8 cellular contexts compared by ENCODE assay signal in the genomic region with DNA sequence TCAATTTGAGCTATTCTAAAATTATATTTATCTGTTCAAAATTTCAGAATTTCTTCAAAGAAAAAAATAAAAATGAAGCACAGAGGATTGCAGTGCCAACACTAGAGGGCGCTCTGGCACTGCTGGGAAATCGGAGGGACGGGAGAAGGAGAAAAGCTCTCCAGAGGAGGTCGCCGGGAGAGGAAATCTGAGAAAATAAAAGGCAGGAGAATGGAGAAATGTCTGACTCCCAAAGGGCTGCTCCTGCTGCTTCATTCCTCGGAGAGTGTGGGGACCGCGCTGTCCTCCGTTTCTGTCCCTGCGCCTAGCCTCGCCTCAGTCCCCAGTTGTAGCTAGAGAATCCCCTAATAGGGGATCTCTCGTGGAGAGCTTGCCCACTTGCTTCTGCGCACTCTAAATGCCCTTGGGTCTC. TPM values are rescaled to one million over a fixed set of nuclear protein-coding genes. Genes with fewer than 3 reads are reported as not detected.
DNase-seq lines count a peak whose midpoint lies in the region; ATAC-seq and TF ChIP-seq lines count a peak whose summit lies in the region.

No MANE protein-coding gene starts in this region.

- H4K8ac ChIP-seq in H9 (replicated peaks; ENCODE audit: insufficient read length, low read depth, low read length): no peak overlapping the region

- no peaks in the 10 kb centered on the region for H4K20me1 ChIP-seq in H9 (ENCODE audit: control insufficient read depth, insufficient read depth, insufficient read length)

- H3K36me3 ChIP-seq in muscle layer of duodenum (ENCODE audit: control insufficient read depth in 1 of 2, insufficient read depth in 2 of 2, low read length in 2 of 2): no peaks in the 10 kb centered on the region

- H3K27ac ChIP-seq in H9 (ENCODE audit: insufficient read length, low read depth, low read length): no peak overlapping the region
- H3K27ac ChIP-seq in muscle layer of duodenum (ENCODE audit: low read length): peak overlapping the region; percentile 21

- no peak overlapping the region for H2BK20ac ChIP-seq in H9 (ENCODE audit: low read depth, low read length, poor library complexity, severe bottlenecking)

- ATAC-seq in omental fat pad (ENCODE audit: low FRiP score): no peak

- peak overlapping the region; percentile 23 for H3K4me2 ChIP-seq in H9 (ENCODE audit: insufficient read depth, insufficient read length, low read length)

- DNase-seq in AML-193 (lab: John Stamatoyannopoulos, UW) (peak; percentile 33 to 42), H9 (peak; percentile 61), NCI-H748 treated with DMSO at 0.1 percent for 48 hours (lab: John Stamatoyannopoulos, UW) (peak; percentile 72), erythroblast (lab: John Stamatoyannopoulos, UW) (peak; percentile 56 to 81), omental fat pad (ENCODE audit: low spot score) (no peak)
- DNase-seq in activated CD8-positive, alpha-beta memory T cell treated with anti-CD3 and anti-CD28 coated beads, Interleukin-2, amount 50 U/mL, for 4 hours: peak; percentile 48
- DNase-seq in stimulated activated naive CD4-positive, alpha-beta T cell (lab: John Stamatoyannopoulos, UW): peak in 5 of 6 experiments; percentile 1 to 40 (median 24)

- H4K91ac ChIP-seq in H9 (ENCODE audit: insufficient read length, low read depth, low read length): no peak overlapping the region

- H3K27ac Mint-ChIP-seq in H9: peak overlapping the region in 1 of 3 experiments; percentile 68; a peak in 1 of 7 replicates

- no peak overlapping the region for H3K18ac ChIP-seq in H9 (ENCODE audit: insufficient read length, low read depth, low read length)

- no peaks in the 10 kb centered on the region for H3K27me3 ChIP-seq in H9 (ENCODE audit: insufficient read depth, low read length)
- no peaks in the 10 kb centered on the region for H3K27me3 ChIP-seq in muscle layer of duodenum (ENCODE audit: low read depth, low read length)

- TF ChIP-seq POLR2A in erythroblast (IDR thresholded peaks at IDR 0.05; ENCODE audit: low read length): no peak

- no peak overlapping the region for H3K4ac ChIP-seq in H9 (ENCODE audit: low read depth, low read length)

- no peaks in the 10 kb centered on the region for H3K23me2 ChIP-seq in H9 (ENCODE audit: insufficient read length, low read depth, low read length, poor library complexity, severe bottlenecking)

- peaks cover 25 to 26% of the 10 kb centered on the region in 2 experiments for H3K4me1 Mint-ChIP-seq in H9

- no peak overlapping the region for H3K23ac ChIP-seq in H9 (ENCODE audit: insufficient read length, low read depth, low read length)

- H2BK5ac ChIP-seq in H9 (ENCODE audit: insufficient read length, low read length): no peak overlapping the region

- H3K4me3 Mint-ChIP-seq in H9: peak overlapping the region; percentile 60 to 70

- H2AFZ ChIP-seq in H9 (ENCODE audit: low read length): peak overlapping the region; percentile 92

- H3K9me3 Mint-ChIP-seq in H9: no peaks in the 10 kb centered on the region

- no peak overlapping the region for H2BK15ac ChIP-seq in H9 (ENCODE audit: low read depth, low read length)

- H3K4me1 ChIP-seq in H9 (ENCODE audit: insufficient read depth, low read length) (peaks cover 6% of the 10 kb centered on the region; the same call in 1 of the 2 replicates), muscle layer of duodenum (ENCODE audit: control insufficient read depth in 1 of 2, insufficient read depth in 2 of 2, low read length in 2 of 2) (peaks cover 0 to 6% of the 10 kb centered on the region in 2 donors)

- no peak overlapping the region for H3T11ph ChIP-seq in H9 (ENCODE audit: low read length)

- no peak overlapping the region for H2BK12ac ChIP-seq in H9 (ENCODE audit: insufficient read length, low read depth, low read length)

- peaks cover 4% of the 10 kb centered on the region for H3K27me3 Mint-ChIP-seq in H9 (ENCODE audit: low read depth)

- no peaks in the 10 kb centered on the region for H3K79me1 ChIP-seq in H9 (ENCODE audit: insufficient read depth, low read depth, low read length, poor library complexity, severe bottlenecking)

- peak overlapping the region; percentile 16 to 48 for H3K4me3 ChIP-seq in muscle layer of duodenum (ENCODE audit: low read depth in 1 of 2, low read length in 2 of 2)

- no peaks in the 10 kb centered on the region for H3K79me2 ChIP-seq in H9 (ENCODE audit: insufficient read depth, low read length)

- H3K56ac ChIP-seq in H9 (ENCODE audit: insufficient read length, low read depth, low read length): no peak overlapping the region

- no peaks in the 10 kb centered on the region for H3K36me3 Mint-ChIP-seq in H9 (ENCODE audit: insufficient read depth in 1 of 3, low read depth in 3 of 3)

- H3K9me3 ChIP-seq in H9 (ENCODE audit: control insufficient read depth, low read depth, low read length): no peaks in the 10 kb centered on the region
- no peaks in the 10 kb centered on the region for H3K9me3 ChIP-seq in muscle layer of duodenum (ENCODE audit: control insufficient read depth in 1 of 2, low read length in 2 of 2)

- no peak overlapping the region for H2AK5ac ChIP-seq in H9 (ENCODE audit: insufficient read length, low read length)

- WGBS in H9 (ENCODE audit: extremely low coverage, insufficient read length, low lambda C conversion rate): no CpG with 5 or more reads among the region's 13 CpGs

- H3K9ac ChIP-seq in H9 (ENCODE audit: extremely low read depth, insufficient read length, low read length): no peak overlapping the region

- no peak overlapping the region for H4K5ac ChIP-seq in H9 (ENCODE audit: insufficient read length, low read depth, low read length)

- TF ChIP-seq CTCF in H9 (conservative IDR thresholded peaks at IDR 0.05) (peak; percentile 98), omental fat pad (IDR thresholded peaks at IDR 0.05) (peak in 1 of 3 donors; percentile 31)

- H3K14ac ChIP-seq in H9 (ENCODE audit: insufficient read depth, low read length): no peak overlapping the region

- H2BK120ac ChIP-seq in H9 (ENCODE audit: low read depth, low read length, poor library complexity, severe bottlenecking): no peak overlapping the region

RNA-seq across cellular contexts. Expression of gene ARSB, which starts 40.0 kb away (rescaled TPM):
- total RNA-seq in H9 (2021): 11.4 and 12.0 TPM in 2 replicates
- 10 to 100 TPM; 15.4 to 22.7 (median 15.8) TPM for total RNA-seq in omental fat pad

RNA-seq across cellular contexts. Expression of gene DMGDH, which starts 44.4 kb away (rescaled TPM):
- total RNA-seq in H9 (2021) (0.37 TPM in 1 of 2 replicates, not detected in the other), omental fat pad (10 to 100 TPM in 1 of 4 donors, 1 to 10 TPM in 3; 2.8 to 13.9 (median 4.4) TPM)

RNA-seq across cellular contexts. Expression of gene BHMT2, which starts 44.5 kb away (rescaled TPM):
- not detected in 2 replicates for total RNA-seq in H9 (2021)
- 10 to 100 TPM; 20.8 to 37.2 (median 25.0) TPM for total RNA-seq in omental fat pad

Comparison
In these comparisons a context has a peak if more than half of its experiments do, and no peak if none do; other contexts are left out.
1. RNA of gene BHMT2, which starts 44.5 kb away (total RNA-seq): 20.8 to 37.2 TPM in omental fat pad; not detected in H9; every median in the first group is over 10 times any median in the second.